10 cellular contexts compared by ENCODE assay signal in genomic region chr15:20357139-20358065, GRCh38.
DNase-seq lines count a peak whose midpoint lies in the region; ATAC-seq, FAIRE-seq and TF ChIP-seq lines count a peak whose summit lies in the region.
"Had no signal": no experiment of that assay in that cellular context is flagged by ENCODE, and none has a peak within 500 bp of the region (broad histone marks: within the 10 kb centered on the region; RNA-seq: fewer than 3 reads in every experiment).

No MANE protein-coding gene starts in this region.

- intact Hi-C loops in cardiac septum (cut with DNase I) (no loop called here), pancreas (cut with DNase I) (no loop called here)

- FAIRE-seq in pancreas (lab: Jason Lieb, UNC) (no peak), small intestine (lab: Jason Lieb, UNC) (no peak)

- WGBS in pancreas, 2 donors, result 58 to 75% methylated on average over 25 of the region's 25 CpGs
- WGBS in small intestine, 3 donors, result 84 to 88% (median 88%) methylated on average over 25 of the region's 25 CpGs

- H3K9me3 ChIP-seq in pancreas, result no peaks in the 10 kb centered on the region
- peaks cover 3% of the 10 kb centered on the region for H3K9me3 ChIP-seq in small intestine (ENCODE audit: control insufficient read depth, low read depth)

- ATAC-seq in GM21737 (IDR thresholded peaks at IDR 0.05; ENCODE audit: unreplicated experiment), result peak; percentile 2
- ATAC-seq in pancreas, result peak in 2 of 4 donors; percentile 6 to 15

- H3K27me3 ChIP-seq in pancreas, result peaks cover 0 to 5% (median 2%) of the 10 kb centered on the region in 4 donors
- H3K27me3 ChIP-seq in small intestine (ENCODE audit: control insufficient read depth in 2 of 2, insufficient read depth in 2 of 2, low read length in 2 of 2), result peaks cover 0 to 3% of the 10 kb centered on the region in 2 donors

- no peak overlapping the region for H3K4me3 ChIP-seq in pancreas
- H3K4me3 ChIP-seq in small intestine (ENCODE audit: low read depth in 1 of 2, low read length in 2 of 2), result no peak overlapping the region

- DNase-seq in Daoy (ENCODE audit: low read depth), result peak; percentile 25
- DNase-seq in cardiac septum (ENCODE audit: low spot score), result peak; percentile 74
- peak in 4 of 6 donors; percentile 8 to 91 (median 28) for DNase-seq in pancreas
- DNase-seq in small intestine, result no peak
- no peak for DNase-seq in NK-92 treated with Interleukin-12 subunit alpha and Interleukin-12 subunit beta, amount 100 ng/mL, for 24 hours (lab: John Stamatoyannopoulos, UW)
- DNase-seq in hypothalamus (lab: John Stamatoyannopoulos, UW), result no peak
- DNase-seq: amygdala, MV-4-11, NCI-H524 had no signal

- H3K27ac ChIP-seq in pancreas (no peak overlapping the region), small intestine (ENCODE audit: low read depth in 1 of 2, low read length in 1 of 2) (no peak overlapping the region)

- H3K36me3 ChIP-seq in pancreas (no peaks in the 10 kb centered on the region), small intestine (ENCODE audit: control insufficient read depth in 2 of 2, insufficient read depth in 2 of 2, low read length in 2 of 2) (no peaks in the 10 kb centered on the region)

- no peak for TF ChIP-seq CTCF in pancreas (IDR thresholded peaks at IDR 0.05)

- peaks cover 0 to 2% (median 0%) of the 10 kb centered on the region in 3 donors for H3K4me1 ChIP-seq in pancreas
- no peaks in the 10 kb centered on the region for H3K4me1 ChIP-seq in small intestine (ENCODE audit: control insufficient read depth in 2 of 2, insufficient read depth in 1 of 2, low read depth in 1 of 2, low read length in 1 of 2)

Comparison
In these comparisons a context has a peak if more than half of its experiments do, and no peak if none do; other contexts are left out.
1. DNase-seq: peak in Daoy (single experiment), cardiac septum (single experiment) and pancreas (4 of 6); none in small intestine (single experiment), NK-92 treated with Interleukin-12 subunit alpha and Interleukin-12 subunit beta, amount 100 ng/mL, for 24 hours (single experiment) and hypothalamus (0 of 51).